In genomic region chr2:197954328-197954727, GRCh38 we compare ENCODE assay signal across 24 cellular contexts.
A peak's percentile ranks its signal among the peaks of the same experiment; 100 is the strongest.
DNase-seq lines count a peak whose midpoint lies in the region; ATAC-seq and TF ChIP-seq lines count a peak whose summit lies in the region.
"Had no signal": no experiment of that assay in that cellular context is flagged by ENCODE, and none has a peak within 500 bp of the region (broad histone marks: within the 10 kb centered on the region; RNA-seq: fewer than 3 reads in every experiment).

No MANE protein-coding gene starts in this region.

- peaks cover 88% of the 10 kb centered on the region for H3K4me1 Mint-ChIP-seq in activated naive CD4-positive, alpha-beta T cell treated with anti-CD3 and anti-CD28 coated beads, Interleukin-2, amount 50 U/mL, for 24 hours
- H3K4me1 Mint-ChIP-seq in CD8-positive, alpha-beta T cell (ENCODE audit: low read depth): peaks cover 31% of the 10 kb centered on the region
- H3K4me1 Mint-ChIP-seq in T-cell: peaks cover 66 to 75% (median 71%) of the 10 kb centered on the region in 3 donors
- peaks cover 11 to 97% (median 92%) of the 10 kb centered on the region in 7 donors for H3K4me1 Mint-ChIP-seq in naive thymus-derived CD4-positive, alpha-beta T cell

- WGBS in psoas muscle, 3 donors: 70 to 74% (median 71%) methylated on average over 4 of the region's 4 CpGs

- no peaks in the 10 kb centered on the region for H3K27me3 Mint-ChIP-seq in activated naive CD4-positive, alpha-beta T cell treated with anti-CD3 and anti-CD28 coated beads, Interleukin-2, amount 50 U/mL, for 24 hours
- H3K27me3 Mint-ChIP-seq in CD8-positive, alpha-beta T cell (ENCODE audit: low read depth): no peaks in the 10 kb centered on the region
- no peaks in the 10 kb centered on the region for H3K27me3 Mint-ChIP-seq in T-cell
- no peaks in the 10 kb centered on the region for H3K27me3 Mint-ChIP-seq in naive thymus-derived CD4-positive, alpha-beta T cell

- CTCF ChIA-PET in CD8-positive, alpha-beta T cell (lab: Charles Lee): no interaction called here
- CTCF ChIA-PET in T-cell (lab: Charles Lee) (interaction anchor here in 1 of 2 donors (1.0 to 1.3 kb wide), 2 partner anchors 116 to 361 kb away, joined by 3 to 4 read pairs; no protein-coding TSS in a partner anchor), A673 (lab: Charles Lee) (no interaction called here)
- CTCF ChIA-PET in naive thymus-derived CD4-positive, alpha-beta T cell (lab: Charles Lee): interaction anchor here (1.0 kb wide), 2 partner anchors 13 to 140 kb away, joined by 3 read pairs; no protein-coding TSS in a partner anchor

- POLR2A ChIA-PET in CD8-positive, alpha-beta T cell (lab: Charles Lee): interaction anchor here (1.2 kb wide), 2 partner anchors 10 to 30 kb away, joined by 3 to 4 read pairs; no protein-coding TSS in a partner anchor
- POLR2A ChIA-PET in T-cell (lab: Charles Lee) (interaction anchor here (0.6 to 1.4 kb wide), 4 partner anchors 9 to 116 kb away, joined by 3 to 4 read pairs (median 3); no protein-coding TSS in a partner anchor), A673 (lab: Charles Lee; ENCODE audit: low non-redundant PET) (no interaction called here)
- POLR2A ChIA-PET in naive thymus-derived CD4-positive, alpha-beta T cell (lab: Charles Lee): interaction anchor here (0.8 to 1.4 kb wide), 3 partner anchors 10 to 116 kb away, joined by 3 to 5 read pairs (median 4); no protein-coding TSS in a partner anchor

- H3K27ac ChIP-seq in CD8-positive, alpha-beta T cell (ENCODE audit: low read depth, low read length): no peak overlapping the region
- peak overlapping the region; percentile 50 for H3K27ac ChIP-seq in naive thymus-derived CD4-positive, alpha-beta T cell (ENCODE audit: low read depth, low read length)
- H3K27ac ChIP-seq in psoas muscle (no peak overlapping the region), A673 (ENCODE audit: low read depth, low read length, poor library complexity, severe bottlenecking) (no peak overlapping the region)
- H3K27ac ChIP-seq: BLaER1, SJCRH30 had no signal

- BruUV-seq in A673 (replicated peaks; lab: Mats Ljungman, UMichigan): no TSS peak

- H3K9me3 ChIP-seq in CD8-positive, alpha-beta T cell (ENCODE audit: low read length): no peaks in the 10 kb centered on the region
- H3K9me3 ChIP-seq in naive thymus-derived CD4-positive, alpha-beta T cell (ENCODE audit: control insufficient read depth in 2 of 3, low read length in 3 of 3): no peaks in the 10 kb centered on the region
- H3K9me3 ChIP-seq in psoas muscle (no peaks in the 10 kb centered on the region), A673 (ENCODE audit: low read depth, low read length, poor library complexity, severe bottlenecking) (no peaks in the 10 kb centered on the region)
- H3K9me3 ChIP-seq: SJCRH30 had no signal

- peak overlapping the region; percentile 66 for H3K27ac Mint-ChIP-seq in activated naive CD4-positive, alpha-beta T cell treated with anti-CD3 and anti-CD28 coated beads, Interleukin-2, amount 50 U/mL, for 24 hours
- H3K27ac Mint-ChIP-seq in CD8-positive, alpha-beta T cell: peak overlapping the region; percentile 53
- peak overlapping the region; percentile 46 to 74 for H3K27ac Mint-ChIP-seq in T-cell
- peak overlapping the region in 8 of 9 donors; percentile 76 to 97 (median 89) for H3K27ac Mint-ChIP-seq in naive thymus-derived CD4-positive, alpha-beta T cell
- H3K27ac Mint-ChIP-seq: GM23338 had no signal

- H3K36me3 ChIP-seq in CD8-positive, alpha-beta T cell (ENCODE audit: insufficient read depth, low read length): no peaks in the 10 kb centered on the region
- no peaks in the 10 kb centered on the region for H3K36me3 ChIP-seq in naive thymus-derived CD4-positive, alpha-beta T cell (ENCODE audit: control insufficient read depth in 2 of 3, insufficient read depth in 3 of 3, low read length in 3 of 3)
- H3K36me3 ChIP-seq in psoas muscle (ENCODE audit: insufficient read depth in 1 of 2, low read depth in 1 of 2): no peaks in the 10 kb centered on the region
- no peaks in the 10 kb centered on the region for H3K36me3 ChIP-seq in A673 (ENCODE audit: insufficient read depth, low read length, poor library complexity, severe bottlenecking)
- H3K36me3 ChIP-seq: BLaER1, SJCRH30 had no signal

- no peak overlapping the region for H3K4me3 ChIP-seq in CD8-positive, alpha-beta T cell (ENCODE audit: low read depth, low read length)
- H3K4me3 ChIP-seq in naive thymus-derived CD4-positive, alpha-beta T cell (ENCODE audit: low read length): no peak overlapping the region
- H3K4me3 ChIP-seq in psoas muscle (no peak overlapping the region), A673 (ENCODE audit: low read depth, low read length, poor library complexity, severe bottlenecking) (no peak overlapping the region)
- H3K4me3 ChIP-seq: BLaER1, GM23338, SJCRH30 had no signal

- TF ChIP-seq CTCF in CD8-positive, alpha-beta T cell (IDR thresholded peaks at IDR 0.05): no peak
- TF ChIP-seq CTCF in psoas muscle (IDR thresholded peaks at IDR 0.05) (no peak), A673 (conservative IDR thresholded peaks at IDR 0.05; ENCODE audit: low read depth, low read length) (no peak)

- H3K4me1 ChIP-seq in CD8-positive, alpha-beta T cell (ENCODE audit: insufficient read depth, low read length): peaks cover 4% of the 10 kb centered on the region
- peaks cover 0 to 20% of the 10 kb centered on the region in 2 donors for H3K4me1 ChIP-seq in naive thymus-derived CD4-positive, alpha-beta T cell (ENCODE audit: control insufficient read depth in 2 of 2, insufficient read depth in 2 of 2, low read length in 2 of 2)
- peaks cover 39% of the 10 kb centered on the region for H3K4me1 ChIP-seq in psoas muscle
- H3K4me1 ChIP-seq in A673 (ENCODE audit: insufficient read depth, low read length, poor library complexity, severe bottlenecking): no peaks in the 10 kb centered on the region
- H3K4me1 ChIP-seq: BLaER1, SJCRH30 had no signal

- DNase-seq in activated naive CD4-positive, alpha-beta T cell treated with Interleukin-2 at 50 U/mL for 16 hours: no peak
- DNase-seq in CD8-positive, alpha-beta T cell: no peak
- DNase-seq in T-cell (peak in 2 of 34 experiments; percentile 1), psoas muscle (no peak), A673 (ENCODE audit: low spot score) (no peak), amniotic stem cell (lab: John Stamatoyannopoulos, UW) (no peak)
- DNase-seq in naive thymus-derived CD4-positive, alpha-beta T cell: peak in 7 of 9 donors; percentile 47 to 82 (median 72)
- DNase-seq: ACHN, DMS53, EL, GF-D8, IMR-90, Karpas-422, NCI-H1417, NCI-H1694 treated with DMSO at 0.1 percent for 48 hours, NCI-H2081 treated with DMSO at 0.1 percent for 48 hours, NCI-H446, NCI-H526 treated with DMSO at 0.1 percent for 48 hours, OCI-M1, SJCRH30 had no signal

- peaks cover 14% of the 10 kb centered on the region for H3K36me3 Mint-ChIP-seq in activated naive CD4-positive, alpha-beta T cell treated with anti-CD3 and anti-CD28 coated beads, Interleukin-2, amount 50 U/mL, for 24 hours
- H3K36me3 Mint-ChIP-seq in CD8-positive, alpha-beta T cell: peaks cover 6% of the 10 kb centered on the region
- H3K36me3 Mint-ChIP-seq in T-cell: peaks cover 12% of the 10 kb centered on the region
- H3K36me3 Mint-ChIP-seq in naive thymus-derived CD4-positive, alpha-beta T cell: peaks cover 5 to 24% (median 12%) of the 10 kb centered on the region in 5 donors

- intact Hi-C loops in CD8-positive, alpha-beta T cell (cut with DNase I, micrococcal nuclease): no loop called here
- intact Hi-C loops in naive thymus-derived CD4-positive, alpha-beta T cell (cut with micrococcal nuclease): loop anchor here in 1 of 2 donors (2.0 kb wide), 1 partner anchor 20 kb away; no protein-coding TSS in a partner anchor
- intact Hi-C loops in psoas muscle (cut with DNase I) (no loop called here), A673 (cut with micrococcal nuclease; ENCODE audit: unreplicated experiment) (no loop called here)

- H3K4me3 Mint-ChIP-seq in activated naive CD4-positive, alpha-beta T cell treated with anti-CD3 and anti-CD28 coated beads, Interleukin-2, amount 50 U/mL, for 24 hours: peak overlapping the region; percentile 62
- H3K4me3 Mint-ChIP-seq in CD8-positive, alpha-beta T cell: no peak overlapping the region
- H3K4me3 Mint-ChIP-seq in T-cell: peak overlapping the region in 1 of 3 donors; percentile 19
- H3K4me3 Mint-ChIP-seq in naive thymus-derived CD4-positive, alpha-beta T cell: peak overlapping the region in 9 of 10 donors; percentile 22 to 76 (median 53)
- H3K4me3 Mint-ChIP-seq: GM23338 had no signal

- ATAC-seq in CD8-positive, alpha-beta T cell: peak; percentile 86
- ATAC-seq in T-cell (replicated peaks in 1 of 4): peak; percentile 37 to 96 (median 68)
- ATAC-seq in naive thymus-derived CD4-positive, alpha-beta T cell: peak; percentile 89
- no peak for ATAC-seq in psoas muscle
- ATAC-seq: GM23338, HCT116 had no signal

- no peaks in the 10 kb centered on the region for H3K27me3 ChIP-seq in CD8-positive, alpha-beta T cell (ENCODE audit: insufficient read depth, low read length)
- no peaks in the 10 kb centered on the region for H3K27me3 ChIP-seq in naive thymus-derived CD4-positive, alpha-beta T cell (ENCODE audit: control insufficient read depth in 2 of 2, insufficient read depth in 2 of 2, low read length in 2 of 2)
- H3K27me3 ChIP-seq in psoas muscle (ENCODE audit: insufficient read depth in 3 of 3, low read length in 2 of 3) (no peaks in the 10 kb centered on the region), A673 (replicated peaks; ENCODE audit: insufficient read depth, low read depth, low read length, poor library complexity) (no peaks in the 10 kb centered on the region)
- H3K27me3 ChIP-seq: SJCRH30 had no signal

- H3K9me3 Mint-ChIP-seq in activated naive CD4-positive, alpha-beta T cell treated with anti-CD3 and anti-CD28 coated beads, Interleukin-2, amount 50 U/mL, for 24 hours: no peaks in the 10 kb centered on the region
- peaks cover 3% of the 10 kb centered on the region for H3K9me3 Mint-ChIP-seq in CD8-positive, alpha-beta T cell
- peaks cover 3 to 4% (median 4%) of the 10 kb centered on the region in 3 donors for H3K9me3 Mint-ChIP-seq in T-cell
- peaks cover 0 to 5% (median 0%) of the 10 kb centered on the region in 11 donors for H3K9me3 Mint-ChIP-seq in naive thymus-derived CD4-positive, alpha-beta T cell
- H3K9me3 Mint-ChIP-seq: GM23338 had no signal

Comparison
In these comparisons a context has a peak if more than half of its experiments do, and no peak if none do; other contexts are left out.
1. DNase-seq: peak in naive thymus-derived CD4-positive, alpha-beta T cell (7 of 9); none in activated naive CD4-positive, alpha-beta T cell treated with Interleukin-2 at 50 U/mL for 16 hours (single experiment), CD8-positive, alpha-beta T cell (0 of 7), psoas muscle (0 of 2), A673 (single experiment) and amniotic stem cell (single experiment).
2. ATAC-seq: peak in CD8-positive, alpha-beta T cell (single experiment), T-cell (4 of 4) and naive thymus-derived CD4-positive, alpha-beta T cell (single experiment); none in psoas muscle (0 of 4).
3. Peak in every context shown above with its lines, with median percentiles within 50 percentile points of each other: H3K27ac Mint-ChIP-seq.